ENCODE assay signal across 16 cellular contexts in the genomic region with DNA sequence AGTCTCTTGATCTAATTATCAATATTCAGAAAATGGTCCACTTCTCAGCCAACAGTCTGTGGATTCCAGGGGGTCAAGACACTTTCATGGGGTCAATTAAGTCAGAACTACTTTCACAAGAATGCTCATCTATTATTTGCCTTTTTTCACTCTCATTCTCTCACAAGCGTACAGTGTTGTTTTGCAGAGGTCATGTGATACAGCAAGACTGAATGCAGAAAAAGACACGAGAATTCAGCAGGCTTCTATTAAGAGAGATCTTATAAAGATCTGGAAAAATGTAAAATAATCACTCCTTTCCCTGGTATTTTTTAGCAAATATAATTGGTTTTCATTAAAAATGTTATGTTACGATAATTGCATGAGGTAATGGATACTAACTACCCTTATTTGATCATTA.
DNase-seq lines count a peak whose midpoint lies in the region; ATAC-seq and TF ChIP-seq lines count a peak whose summit lies in the region.
"Had no signal": no experiment of that assay in that cellular context is flagged by ENCODE, and none has a peak within 500 bp of the region (broad histone marks: within the 10 kb centered on the region; RNA-seq: fewer than 3 reads in every experiment).

No MANE protein-coding gene starts in this region.

- H3K9ac ChIP-seq in Loucy (ENCODE audit: low read depth, low read length, poor library complexity, severe bottlenecking), result no peak overlapping the region

- no peaks in the 10 kb centered on the region for H3K9me3 ChIP-seq in Loucy (ENCODE audit: insufficient read depth, low read depth, low read length)

- no peak overlapping the region for H2AFZ ChIP-seq in Loucy (ENCODE audit: low read length)

- H3K36me3 ChIP-seq in Loucy (ENCODE audit: insufficient read depth, low read length), result peaks cover 4% of the 10 kb centered on the region; the same call in 1 of the 2 replicates

- no peaks in the 10 kb centered on the region for H3K27me3 ChIP-seq in Loucy (ENCODE audit: insufficient read depth, low read length, poor library complexity, severe bottlenecking)

- DNase-seq in Ammon's horn (ENCODE audit: low spot score), result peak; percentile 16
- peak; percentile 26 for DNase-seq in inferior parietal cortex (ENCODE audit: extremely low spot score)
- peak; percentile 9 for DNase-seq in putamen (ENCODE audit: low spot score)
- DNase-seq in RPMI8226, result no peak
- no peak for DNase-seq in NCI-H82 (lab: John Stamatoyannopoulos, UW)
- DNase-seq: 8988T; AML-193; C1 segment of cervical spinal cord; Calu3; CD4-positive, alpha-beta T cell; DMS79; EL; HCEC 1CT; HFFc6 had no signal

- peaks cover 69% of the 10 kb centered on the region for H4K20me1 ChIP-seq in Loucy (ENCODE audit: insufficient read depth, low read length, poor library complexity, severe bottlenecking)

- peaks cover 27% of the 10 kb centered on the region for H3K4me1 ChIP-seq in Loucy (ENCODE audit: insufficient read depth, low read length, poor library complexity, severe bottlenecking)

- H3F3A ChIP-seq in Loucy (ENCODE audit: low read depth), result no peaks in the 10 kb centered on the region

- no peak for TF ChIP-seq CTCF in Loucy (conservative IDR thresholded peaks at IDR 0.05; ENCODE audit: low read length)

- no peak overlapping the region for H3K4me3 ChIP-seq in Loucy (ENCODE audit: low read length, poor library complexity, severe bottlenecking)

- peak overlapping the region; percentile 31 for H3K4me2 ChIP-seq in Loucy (ENCODE audit: low read depth, low read length, poor library complexity, severe bottlenecking)

- H3K79me2 ChIP-seq in Loucy (ENCODE audit: insufficient read depth, low read length), result peaks cover 99% of the 10 kb centered on the region

- no peak for ATAC-seq in GM18870 (IDR thresholded peaks at IDR 0.05; ENCODE audit: unreplicated experiment)

- no peaks in the 10 kb centered on the region for H3K9me2 ChIP-seq in Loucy (replicated peaks; ENCODE audit: low read depth, low read length)

Comparison
In these comparisons a context has a peak if more than half of its experiments do, and no peak if none do; other contexts are left out.
1. DNase-seq: peak in Ammon's horn (single experiment), inferior parietal cortex (single experiment) and putamen (single experiment); none in RPMI8226 (single experiment) and NCI-H82 (single experiment).